ENCODE assay signal across 8 cellular contexts in the genomic region with DNA sequence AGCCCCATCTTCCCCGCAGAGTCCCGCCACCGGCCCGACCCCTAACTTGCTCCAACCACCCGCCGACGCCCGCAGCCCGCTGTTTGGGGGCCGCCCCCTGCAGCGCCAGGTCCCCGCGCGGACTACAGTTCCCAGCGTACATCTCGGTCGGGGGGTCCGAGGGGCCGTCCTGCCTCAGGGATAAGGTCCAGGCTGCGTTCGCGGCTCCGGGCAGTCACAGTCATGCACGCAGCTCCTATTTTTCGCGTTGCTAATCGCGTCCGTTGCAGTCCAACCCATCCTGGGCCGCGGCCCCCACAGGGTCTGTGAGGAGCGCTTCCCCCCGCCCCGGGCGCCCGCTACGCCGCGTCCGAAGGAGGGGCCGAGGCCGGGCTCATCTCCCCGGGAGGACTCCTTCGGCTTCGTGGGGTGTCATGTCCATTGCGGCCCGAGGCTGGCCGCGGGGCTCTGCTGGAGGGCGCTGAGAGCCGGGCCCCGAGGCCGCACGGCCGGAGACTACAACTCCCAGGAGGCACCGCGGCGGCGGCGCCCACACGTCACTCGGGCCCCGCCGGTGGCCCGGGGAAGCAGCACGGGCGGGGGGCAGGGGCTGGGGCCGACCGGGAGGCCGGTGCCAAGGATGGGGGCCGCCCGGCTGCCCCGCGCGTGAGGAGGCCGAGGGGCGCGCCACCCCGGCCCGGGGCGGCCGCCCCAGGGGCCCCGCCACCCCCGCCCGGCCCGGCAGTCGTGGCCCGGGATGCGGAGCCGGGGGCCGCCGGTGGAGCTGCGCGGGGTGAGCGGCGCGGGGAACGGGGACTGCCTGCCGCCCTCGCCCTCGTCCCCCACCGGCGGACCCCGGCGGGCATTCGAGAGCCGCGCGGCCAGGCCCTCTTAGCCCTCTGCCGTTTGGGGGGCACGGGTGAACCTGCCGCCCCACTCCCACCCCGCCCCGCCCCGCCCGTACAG. TPM values are rescaled to one million over a fixed set of nuclear protein-coding genes. Genes with fewer than 3 reads are reported as not detected.
DNase-seq lines count a peak whose midpoint lies in the region; ATAC-seq and TF ChIP-seq lines count a peak whose summit lies in the region.

A gene (plus strand): TSS at position 536 of the 945 bp plus-strand sequence. CDS start 606 bp downstream, outside the sequence.

- ATAC-seq in HG02981 (IDR thresholded peaks at IDR 0.05; ENCODE audit: unreplicated experiment) = peak; percentile 67

- H3K4me1 Mint-ChIP-seq in chondrocyte (ENCODE audit: low read depth) = peaks cover 24% of the 10 kb centered on the region

- H3K4me3 Mint-ChIP-seq in chondrocyte (ENCODE audit: unreplicated experiment) = peak within 1 kb of the TSS; percentile 81

- H3K27ac Mint-ChIP-seq in chondrocyte (ENCODE audit: unreplicated experiment) = peak within 1 kb of the TSS; percentile 74

- DNase-seq in NK-92 treated with Interleukin-12 subunit alpha and Interleukin-12 subunit beta, amount 100 ng/mL, for 24 hours (lab: John Stamatoyannopoulos, UW) = peak; percentile 72
- DNase-seq in NK-92 (lab: John Stamatoyannopoulos, UW; ENCODE audit: unreplicated experiment) (no peak), NCI-H2227 treated with DMSO at 0.1 percent for 48 hours (lab: John Stamatoyannopoulos, UW) (peak; percentile 83), chondrocyte (ENCODE audit: low spot score) (no peak)
- peak; percentile 54 for DNase-seq in activated CD4-positive, alpha-beta T cell treated with anti-CD3 and anti-CD28 coated beads for 1 hour
- peak; percentile 57 to 73 for DNase-seq in stimulated activated CD4-positive, alpha-beta T cell treated with anti-CD3 and anti-CD28 coated beads, Interleukin-1b, Interleukin-23, amount 100 ng/mL, for 4 hours (ENCODE audit: low read depth in 2 of 2)

- H3K27ac ChIP-seq in layer of hippocampus (ENCODE audit: low read depth, low read length) = peak within 1 kb of the TSS; percentile 98

- no peaks in the 10 kb centered on the region for H3K9me3 Mint-ChIP-seq in chondrocyte (ENCODE audit: low read depth)

- TF ChIP-seq CTCF in chondrocyte (IDR thresholded peaks at IDR 0.05) = no peak

- H3K27me3 Mint-ChIP-seq in chondrocyte (ENCODE audit: low read depth) = no peaks in the 10 kb centered on the region

- no peaks in the 10 kb centered on the region for H3K27me3 ChIP-seq in layer of hippocampus (ENCODE audit: control insufficient read depth, insufficient read depth, low read length)

- peaks cover 4% of the 10 kb centered on the region for H3K36me3 Mint-ChIP-seq in chondrocyte (ENCODE audit: low read depth)

RNA-seq across cellular contexts. Expression of the gene that starts here (rescaled TPM):
- total RNA-seq in chondrocyte = 20.0 to 22.7 TPM (median 21.0 TPM) in 3 replicates

Comparison
In these comparisons a context has a peak if more than half of its experiments do, and no peak if none do; other contexts are left out.
1. DNase-seq: peak in NK-92 treated with Interleukin-12 subunit alpha and Interleukin-12 subunit beta, amount 100 ng/mL, for 24 hours (single experiment), NCI-H2227 treated with DMSO at 0.1 percent for 48 hours (single experiment), activated CD4-positive, alpha-beta T cell treated with anti-CD3 and anti-CD28 coated beads for 1 hour (single experiment) and stimulated activated CD4-positive, alpha-beta T cell treated with anti-CD3 and anti-CD28 coated beads, Interleukin-1b, Interleukin-23, amount 100 ng/mL, for 4 hours (2 of 2); none in NK-92 (single experiment) and chondrocyte (single experiment).